In the genomic region with DNA sequence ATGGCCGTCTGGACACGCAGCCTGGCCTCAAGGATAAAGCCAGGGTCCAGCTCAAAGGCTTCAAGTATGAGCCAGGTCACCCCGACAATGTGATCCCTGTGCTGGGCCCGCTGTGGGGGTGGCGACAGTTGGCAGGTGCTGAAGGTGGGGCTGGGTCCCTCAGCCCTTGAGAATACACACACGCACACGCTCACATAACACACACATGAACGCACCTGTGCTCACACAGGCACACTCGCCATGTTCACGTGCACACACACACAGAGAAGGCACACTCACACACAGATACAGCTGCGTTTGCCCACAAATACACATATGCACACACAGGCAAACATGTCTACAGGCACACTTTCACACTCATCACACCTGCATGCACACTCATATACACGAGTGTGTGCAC, we compare ENCODE assay signal across 15 cellular contexts. TPM values are rescaled to one million over a fixed set of nuclear protein-coding genes. Genes with fewer than 3 reads are reported as not detected.
"Had no signal": no experiment of that assay in that cellular context is flagged by ENCODE, and none has a peak within 500 bp of the region (broad histone marks: within the 10 kb centered on the region; RNA-seq: fewer than 3 reads in every experiment).

No MANE protein-coding gene starts in this region.

RNA-seq across cellular contexts. Expression of gene TUBB8B, which starts 35.4 kb away (rescaled TPM):
- total RNA-seq: activated naive CD4-positive, alpha-beta T cell treated with anti-CD3 and anti-CD28 coated beads for 36 hours; activated naive CD4-positive, alpha-beta T cell treated with anti-CD3 and anti-CD28 coated beads, Interleukin-2, amount 50 U/mL, for 72 hours; activated naive CD8-positive, alpha-beta T cell treated with anti-CD3 and anti-CD28 coated beads for 36 hours; activated naive CD8-positive, alpha-beta T cell treated with anti-CD3 and anti-CD28 coated beads, Interleukin-2, amount 10 ng/mL, durations not matched to agents 7 days and 5 days; activated T-cell treated with anti-CD3 and anti-CD28 coated beads, Interleukin-2, amount 50 U/mL, for 4 hours; activated T-cell treated with anti-CD3 and anti-CD28 coated beads, Interleukin-2, amount 50 U/mL, for 72 hours; activated T-helper 1 cell treated with anti-CD3 and anti-CD28 coated beads, Interleukin-12 subunit alpha, Interleukin-12 subunit beta, Interleukin-2, Interleukin-4 antibody, amounts not matched to agents 30 ng/mL and 10 ng/mL and 1 ng/mL, durations not matched to agents 14 hours and 24 hours and 36 hours; activated T-helper 2 cell treated with anti-CD3 and anti-CD28 coated beads, Interferon-gamma antibody, Interleukin-2, Interleukin-4, amounts not matched to agents 10 μg/mL and 5 μg/mL and 100 μg/mL, durations not matched to agents 14 hours and 24 hours and 36 hours; aorta; ascending aorta; astrocyte; body of pancreas; bronchial epithelial cell; cardiac muscle cell; cardiac septum had no signal
